9 cellular contexts compared by ENCODE assay signal in the genomic region with DNA sequence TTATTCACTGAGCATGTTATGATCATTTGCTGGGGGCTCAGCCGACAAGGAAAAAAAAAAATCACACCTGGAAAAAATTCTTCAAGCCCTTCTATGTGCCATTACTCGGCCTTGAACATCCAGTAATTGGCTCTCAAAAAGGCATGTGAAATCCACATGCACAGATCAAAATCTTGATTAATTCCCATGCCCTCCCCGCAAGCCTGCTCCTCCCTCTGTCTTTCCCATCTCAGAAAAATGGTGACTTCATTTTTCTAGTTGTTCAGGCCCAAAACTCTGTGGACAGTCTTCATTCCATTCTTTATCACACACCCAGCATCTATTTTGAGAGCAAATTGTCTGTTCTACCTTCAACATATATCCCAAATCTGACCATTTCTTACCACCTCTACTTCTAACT.
"Had no signal": no experiment of that assay in that cellular context is flagged by ENCODE, and none has a peak within 500 bp of the region (broad histone marks: within the 10 kb centered on the region; RNA-seq: fewer than 3 reads in every experiment).

No MANE protein-coding gene starts in this region.

- H3K4me3 ChIP-seq: GM23248, GM23338, HAP-1 had no signal

- H3K27ac Mint-ChIP-seq: GM23338, H9, HFFc6 had no signal

- H3K9ac ChIP-seq: GM23248 had no signal

- ATAC-seq: GM23338, HCT116 had no signal

- DNase-seq: GM23248, GOT3, H7, H9, HCEC 1CT, HFFc6 had no signal

- H3K27ac ChIP-seq: GM23248 had no signal

- H2AFZ ChIP-seq: GM23248, GM23338 had no signal

- H3K9me3 ChIP-seq: HAP-1 had no signal

- H3K4me2 ChIP-seq: GM23338 had no signal

- H3K36me3 ChIP-seq: HAP-1 had no signal

- H3K4me3 Mint-ChIP-seq: GM23338, H9, HFFc6 had no signal
